Comparison of ENCODE assay signal across 19 cellular contexts in genomic region chr6:110547266-110547964, GRCh38.
DNase-seq lines count a peak whose midpoint lies in the region; ATAC-seq, FAIRE-seq and TF ChIP-seq lines count a peak whose summit lies in the region.
"Had no signal": no experiment of that assay in that cellular context is flagged by ENCODE, and none has a peak within 500 bp of the region (broad histone marks: within the 10 kb centered on the region; RNA-seq: fewer than 3 reads in every experiment).

No MANE protein-coding gene starts in this region.

- CTCF ChIA-PET in HepG2 (lab: Yijun Ruan, JAX; ENCODE audit: low intra/inter-chr PET ratio, low total read pairs): no interaction called here
- CTCF ChIA-PET in activated CD4-positive, alpha-beta memory T cell treated with anti-CD3 and anti-CD28 coated beads, Interleukin-2, amount 10 ng/mL, durations not matched to agents 7 days and 5 days (lab: Charles Lee): no interaction called here

- intact Hi-C loops in HepG2 (cut with micrococcal nuclease; ENCODE audit: unreplicated experiment): no loop called here
- intact Hi-C loops in right lobe of liver (cut with DNase I): no loop called here

- peaks cover 82% of the 10 kb centered on the region for H3K4me1 ChIP-seq in HepG2 (ENCODE audit: insufficient read depth, low read length)
- no peaks in the 10 kb centered on the region for H3K4me1 ChIP-seq in right lobe of liver
- H3K4me1 ChIP-seq: upper lobe of right lung had no signal

- no peak overlapping the region for H3K9ac ChIP-seq in HepG2 (ENCODE audit: insufficient read depth, low read depth, low read length)
- H3K9ac ChIP-seq: KMS-11 had no signal

- no peak overlapping the region for H3K27ac Mint-ChIP-seq in activated CD4-positive, alpha-beta memory T cell treated with anti-CD3 and anti-CD28 coated beads, Interleukin-2, amount 10 ng/mL, durations not matched to agents 7 days and 5 days
- H3K27ac Mint-ChIP-seq: activated CD8-positive, alpha-beta T cell treated with anti-CD3 and anti-CD28 coated beads, Interleukin-2, amount 10 ng/mL, durations not matched to agents 7 days and 5 days had no signal

- ATAC-seq in HepG2 (no peak; the same call in 2 of the 3 replicates), right lobe of liver (no peak), HG02571 (IDR thresholded peaks at IDR 0.05; ENCODE audit: unreplicated experiment) (no peak)
- no peak for ATAC-seq in stimulated activated naive CD8-positive, alpha-beta T cell treated with anti-CD3 and anti-CD28 coated beads, Interleukin-15, Interleukin-2, amounts not matched to agents 100 U/mL and 50 U/mL, for 24 hours
- no peak for ATAC-seq in activated T-cell treated with anti-CD3 and anti-CD28 coated beads, Interleukin-2, amount 50 U/mL, for 4 hours
- ATAC-seq: activated CD8-positive, alpha-beta T cell treated with anti-CD3 and anti-CD28 coated beads, Interleukin-2, amount 10 ng/mL, durations not matched to agents 7 days and 5 days; upper lobe of right lung had no signal

- H3K36me3 Mint-ChIP-seq in activated CD4-positive, alpha-beta memory T cell treated with anti-CD3 and anti-CD28 coated beads, Interleukin-2, amount 10 ng/mL, durations not matched to agents 7 days and 5 days (ENCODE audit: low read depth): no peaks in the 10 kb centered on the region
- H3K36me3 Mint-ChIP-seq in activated T-cell treated with anti-CD3 and anti-CD28 coated beads, Interleukin-2, amount 50 U/mL, for 4 hours (ENCODE audit: insufficient read depth): peaks cover 2% of the 10 kb centered on the region

- H3K27me3 ChIP-seq in HepG2 (ENCODE audit: control insufficient read depth in 1 of 2, insufficient read depth in 2 of 2, low read length in 2 of 2) (no peaks in the 10 kb centered on the region), right lobe of liver (no peaks in the 10 kb centered on the region)
- H3K27me3 ChIP-seq: upper lobe of right lung had no signal

- H3K79me2 ChIP-seq in HepG2 (ENCODE audit: insufficient read depth, low read length): no peaks in the 10 kb centered on the region

- TF ChIP-seq CTCF in HepG2 (CRISPR knock-in tag; IDR thresholded peaks at IDR 0.05): no peak
- no peak for TF ChIP-seq CTCF in right lobe of liver (IDR thresholded peaks at IDR 0.05)

- no peak overlapping the region for H3K4me3 Mint-ChIP-seq in activated CD4-positive, alpha-beta memory T cell treated with anti-CD3 and anti-CD28 coated beads, Interleukin-2, amount 10 ng/mL, durations not matched to agents 7 days and 5 days
- no peak overlapping the region for H3K4me3 Mint-ChIP-seq in activated T-cell treated with anti-CD3 and anti-CD28 coated beads, Interleukin-2, amount 50 U/mL, for 4 hours
- H3K4me3 Mint-ChIP-seq: activated CD8-positive, alpha-beta T cell treated with anti-CD3 and anti-CD28 coated beads, Interleukin-2, amount 10 ng/mL, durations not matched to agents 7 days and 5 days had no signal

- peaks cover 13% of the 10 kb centered on the region for H3K9me3 Mint-ChIP-seq in activated CD4-positive, alpha-beta memory T cell treated with anti-CD3 and anti-CD28 coated beads, Interleukin-2, amount 10 ng/mL, durations not matched to agents 7 days and 5 days
- H3K9me3 Mint-ChIP-seq in activated T-cell treated with anti-CD3 and anti-CD28 coated beads, Interleukin-2, amount 50 U/mL, for 4 hours: peaks cover 7% of the 10 kb centered on the region

- H3K27ac ChIP-seq in HepG2 (ENCODE audit: extremely low read length, insufficient read depth, low read length) (peak overlapping the region; percentile 1), right lobe of liver (no peak overlapping the region)
- H3K27ac ChIP-seq: KMS-11, upper lobe of right lung had no signal

- TF ChIP-seq POLR2A in HepG2 (IDR thresholded peaks at IDR 0.05; ENCODE audit: insufficient read depth in 1 of 2, low read depth in 2 of 2, low read length in 2 of 2): no peak
- no peak for TF ChIP-seq POLR2A in right lobe of liver (IDR thresholded peaks at IDR 0.05)

- FAIRE-seq in HepG2 (lab: Jason Lieb, UNC): no peak
- FAIRE-seq: GM12892 had no signal

- BruUV-seq in HepG2 (replicated peaks; lab: Mats Ljungman, UMichigan): no TSS peak

- no peak for TF ChIP-seq RAD21 in HepG2 (CRISPR knock-in tag; IDR thresholded peaks at IDR 0.05)

- H3K4me1 Mint-ChIP-seq in activated CD4-positive, alpha-beta memory T cell treated with anti-CD3 and anti-CD28 coated beads, Interleukin-2, amount 10 ng/mL, durations not matched to agents 7 days and 5 days: peaks cover 26% of the 10 kb centered on the region
- H3K4me1 Mint-ChIP-seq in activated T-cell treated with anti-CD3 and anti-CD28 coated beads, Interleukin-2, amount 50 U/mL, for 4 hours (ENCODE audit: low read depth): peaks cover 10% of the 10 kb centered on the region

- POLR2A ChIA-PET in HepG2 (lab: Yijun Ruan, JAX): no interaction called here
- POLR2A ChIA-PET in activated CD4-positive, alpha-beta memory T cell treated with anti-CD3 and anti-CD28 coated beads, Interleukin-2, amount 10 ng/mL, durations not matched to agents 7 days and 5 days (lab: Charles Lee): no interaction called here

- no peak overlapping the region; the same call in 1 of the 2 replicates for H3K4me2 ChIP-seq in HepG2 (ENCODE audit: low read depth, low read length)
- H3K4me2 ChIP-seq: KMS-11 had no signal

- in situ Hi-C loops in HepG2 (cut with HindIII; ENCODE audit: extremely low pct_ligation_motif_present, low pct_unique_long_range_greater_than_20kb): no loop called here

- H3K36me3 ChIP-seq in HepG2 (replicated peaks in 1 of 2; ENCODE audit: control insufficient read depth in 1 of 2, insufficient read depth in 2 of 2, low read length in 2 of 2) (no peaks in the 10 kb centered on the region; a peak in 1 of 5 replicates), right lobe of liver (no peaks in the 10 kb centered on the region)
- H3K36me3 ChIP-seq: upper lobe of right lung had no signal

- no peak overlapping the region for H2AFZ ChIP-seq in HepG2 (ENCODE audit: low read length)

- H3K9me3 ChIP-seq in HepG2 (ENCODE audit: low read length) (peaks cover 22% of the 10 kb centered on the region), right lobe of liver (no peaks in the 10 kb centered on the region)
- H3K9me3 ChIP-seq: upper lobe of right lung had no signal

- H3K4me3 ChIP-seq in HepG2 (replicated peaks in 1 of 3; ENCODE audit: insufficient read depth in 1 of 3, low read depth in 2 of 3, low read length in 3 of 3): peak overlapping the region in 1 of 3 experiments; percentile 3; a peak in 2 of 6 replicates
- no peak overlapping the region for H3K4me3 ChIP-seq in right lobe of liver
- H3K4me3 ChIP-seq: lung, upper lobe of right lung had no signal

- 42% methylated on average over 1 of the region's 1 CpG for WGBS in HepG2 (ENCODE audit: low lambda C conversion rate)
- 63% methylated on average over 1 of the region's 1 CpG for WGBS in right lobe of liver (ENCODE audit: insufficient coverage, low coverage, low lambda C conversion rate, missing lambda C conversion rate)

- no peaks in the 10 kb centered on the region for H4K20me1 ChIP-seq in HepG2 (ENCODE audit: insufficient read depth, low read length)

- TF ChIP-seq EP300 in HepG2 (IDR thresholded peaks at IDR 0.05; ENCODE audit: low read depth in 2 of 2, low read length in 2 of 2): peak in 1 of 2 experiments; percentile 64; a peak in 1 of 4 replicates
- TF ChIP-seq EP300 in HepG2 (CRISPR knock-in tag; IDR thresholded peaks at IDR 0.05; ENCODE audit: borderline replicate concordance): no peak

- DNase-seq in HepG2 (ENCODE audit: low spot score) (peak; percentile 74), right lobe of liver (no peak), T1000 (lab: John Stamatoyannopoulos, UW) (peak; percentile 11), foreskin melanocyte (peak; percentile 71)
- DNase-seq in stimulated activated naive CD8-positive, alpha-beta T cell treated with anti-CD3 and anti-CD28 coated beads, Interleukin-15, Interleukin-2, amounts not matched to agents 100 U/mL and 50 U/mL, for 24 hours: no peak
- no peak for DNase-seq in activated CD4-positive, alpha-beta memory T cell treated with anti-CD3 and anti-CD28 coated beads, Interleukin-2, amount 10 ng/mL, durations not matched to agents 7 days and 5 days
- DNase-seq in activated T-cell treated with anti-CD3 and anti-CD28 coated beads, Interleukin-2, amount 50 U/mL, for 4 hours: no peak
- DNase-seq: activated CD8-positive, alpha-beta T cell treated with anti-CD3 and anti-CD28 coated beads, Interleukin-2, amount 10 ng/mL, durations not matched to agents 7 days and 5 days; activated naive CD4-positive, alpha-beta T cell treated with anti-CD3 and anti-CD28 coated beads, Interleukin-2, amount 50 U/mL, for 16 hours; dermis blood vessel endothelial cell; DMS153; NCI-H2081; stimulated activated CD8-positive, alpha-beta memory T cell treated with anti-CD3 and anti-CD28 coated beads, Interleukin-4, amount 100 ng/mL, for 48 hours; T-helper 2 cell; upper lobe of right lung had no signal

- H3K27me3 Mint-ChIP-seq in activated CD4-positive, alpha-beta memory T cell treated with anti-CD3 and anti-CD28 coated beads, Interleukin-2, amount 10 ng/mL, durations not matched to agents 7 days and 5 days: peaks cover 10% of the 10 kb centered on the region
- H3K27me3 Mint-ChIP-seq in activated T-cell treated with anti-CD3 and anti-CD28 coated beads, Interleukin-2, amount 50 U/mL, for 4 hours (ENCODE audit: low read depth): peaks cover 2% of the 10 kb centered on the region

TF ChIP-seq in HepG2, 621 proteins besides CTCF, POLR2A, EP300 and RAD21 (continues in another document):
- TF ChIP-seq ZNF644 (CRISPR knock-in tag; IDR thresholded peaks at IDR 0.05; ENCODE audit: low read depth): 0 out of 2 replicates have a peak, but pooled peaks have one; percentile 27
- TF ChIP-seq, protein P1, sequence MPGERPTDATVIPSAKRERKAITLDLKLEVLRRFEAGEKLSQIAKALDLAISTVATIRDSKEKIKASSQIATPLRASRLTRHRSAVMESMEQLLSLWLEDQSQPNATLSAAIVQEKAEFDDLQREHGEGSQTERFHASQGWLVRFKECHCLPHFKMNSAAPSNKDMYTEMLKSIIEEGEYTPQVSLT (CRISPR knock-in tag; IDR thresholded peaks at IDR 0.05; ENCODE audit: borderline replicate concordance, low read depth): no peak
- peak; percentile 73 for TF ChIP-seq FOSL2 (CRISPR knock-in tag; IDR thresholded peaks at IDR 0.05)
- TF ChIP-seq HMG20A (CRISPR knock-in tag; IDR thresholded peaks at IDR 0.05; ENCODE audit: borderline replicate concordance): peak; percentile 19; the same call in 1 of the 2 replicates

Comparison
In these comparisons a context has a peak if more than half of its experiments do, and no peak if none do; other contexts are left out.
1. DNase-seq: peak in HepG2 (single experiment), T1000 (single experiment) and foreskin melanocyte (single experiment); none in right lobe of liver (0 of 3), stimulated activated naive CD8-positive, alpha-beta T cell treated with anti-CD3 and anti-CD28 coated beads, Interleukin-15, Interleukin-2, amounts not matched to agents 100 U/mL and 50 U/mL, for 24 hours (single experiment), activated CD4-positive, alpha-beta memory T cell treated with anti-CD3 and anti-CD28 coated beads, Interleukin-2, amount 10 ng/mL, durations not matched to agents 7 days and 5 days (single experiment) and activated T-cell treated with anti-CD3 and anti-CD28 coated beads, Interleukin-2, amount 50 U/mL, for 4 hours (single experiment).